Comparison of ENCODE assay signal across 15 cellular contexts in genomic region chr1:183901748-183902341, GRCh38.
DNase-seq lines count a peak whose midpoint lies in the region; ATAC-seq and TF ChIP-seq lines count a peak whose summit lies in the region.
"Had no signal": no experiment of that assay in that cellular context is flagged by ENCODE, and none has a peak within 500 bp of the region (broad histone marks: within the 10 kb centered on the region; RNA-seq: fewer than 3 reads in every experiment).

No MANE protein-coding gene starts in this region.

- no peaks in the 10 kb centered on the region for H3K9me3 Mint-ChIP-seq in activated naive CD4-positive, alpha-beta T cell treated with anti-CD3 and anti-CD28 coated beads, Interleukin-2, amount 50 U/mL, for 24 hours
- H3K9me3 Mint-ChIP-seq in activated T-helper 2 cell treated with anti-CD3 and anti-CD28 coated beads, Interferon-gamma antibody, Interleukin-2, Interleukin-4, amounts not matched to agents 10 μg/mL and 5 μg/mL and 100 μg/mL, durations not matched to agents 14 hours and 24 hours and 36 hours: no peaks in the 10 kb centered on the region
- H3K9me3 Mint-ChIP-seq in stimulated activated naive B cell treated with anti-CD40 and anti-IgM and Interleukin-4, amounts not matched to agents 10 μg/mL and 1 μg/mL and 100 μg/mL, for 72 hours: peaks cover 0 to 3% of the 10 kb centered on the region in 2 donors
- H3K9me3 Mint-ChIP-seq in effector memory CD8-positive, alpha-beta T cell: no peaks in the 10 kb centered on the region
- H3K9me3 Mint-ChIP-seq: HFFc6 had no signal

- peaks cover 10% of the 10 kb centered on the region for H3K4me1 Mint-ChIP-seq in activated naive CD4-positive, alpha-beta T cell treated with anti-CD3 and anti-CD28 coated beads, Interleukin-2, amount 50 U/mL, for 24 hours
- H3K4me1 Mint-ChIP-seq in activated T-helper 2 cell treated with anti-CD3 and anti-CD28 coated beads, Interferon-gamma antibody, Interleukin-2, Interleukin-4, amounts not matched to agents 10 μg/mL and 5 μg/mL and 100 μg/mL, durations not matched to agents 14 hours and 24 hours and 36 hours (ENCODE audit: low read depth): peaks cover 21% of the 10 kb centered on the region
- H3K4me1 Mint-ChIP-seq in stimulated activated naive B cell treated with anti-CD40 and anti-IgM and Interleukin-4, amounts not matched to agents 10 μg/mL and 1 μg/mL and 100 μg/mL, for 72 hours: peaks cover 34 to 70% of the 10 kb centered on the region in 2 donors
- no peaks in the 10 kb centered on the region for H3K4me1 Mint-ChIP-seq in effector memory CD8-positive, alpha-beta T cell (ENCODE audit: low read depth in 2 of 2)

- no peak for DNase-seq in activated naive CD4-positive, alpha-beta T cell treated with Interleukin-2 at 50 U/mL for 16 hours
- DNase-seq in Kasumi-1 (lab: John Stamatoyannopoulos, UW) (peak; percentile 19 to 28), NCI-H1105 (lab: John Stamatoyannopoulos, UW) (no peak)
- DNase-seq in activated T-helper 2 cell treated with anti-CD3 and anti-CD28 coated beads, Interferon-gamma antibody, Interleukin-2, Interleukin-4, amounts not matched to agents 10 μg/mL and 5 μg/mL and 100 μg/mL, durations not matched to agents 14 hours and 24 hours and 36 hours (ENCODE audit: low spot score): no peak
- peak; percentile 27 for DNase-seq in stimulated activated naive B cell treated with anti-CD40 and anti-IgM and Interleukin-4, amounts not matched to agents 10 μg/mL and 1 μg/mL and 100 μg/mL, for 72 hours
- DNase-seq in effector memory CD8-positive, alpha-beta T cell: no peak
- DNase-seq: activated CD4-positive, alpha-beta T cell treated with anti-CD3 and anti-CD28 coated beads, Interleukin-2, amount 50 U/mL, for 48 hours; activated naive CD8-positive, alpha-beta T cell treated with anti-CD3 and anti-CD28 coated beads, Interleukin-2, amount 10 ng/mL, durations not matched to agents 7 days and 5 days; HFFc6; NK-92 treated with Interleukin-12 subunit alpha and Interleukin-12 subunit beta, amount 100 ng/mL, for 24 hours; stimulated activated CD4-positive, alpha-beta T cell treated with anti-CD3 and anti-CD28 coated beads, Interleukin-2, amount 100 ng/mL, for 24 hours; SW 1271 had no signal

- peaks cover 8% of the 10 kb centered on the region for H3K36me3 Mint-ChIP-seq in activated naive CD4-positive, alpha-beta T cell treated with anti-CD3 and anti-CD28 coated beads, Interleukin-2, amount 50 U/mL, for 24 hours
- H3K36me3 Mint-ChIP-seq in activated T-helper 2 cell treated with anti-CD3 and anti-CD28 coated beads, Interferon-gamma antibody, Interleukin-2, Interleukin-4, amounts not matched to agents 10 μg/mL and 5 μg/mL and 100 μg/mL, durations not matched to agents 14 hours and 24 hours and 36 hours (ENCODE audit: low read depth): peaks cover 4% of the 10 kb centered on the region
- H3K36me3 Mint-ChIP-seq in stimulated activated naive B cell treated with anti-CD40 and anti-IgM and Interleukin-4, amounts not matched to agents 10 μg/mL and 1 μg/mL and 100 μg/mL, for 72 hours: peaks cover 16 to 29% of the 10 kb centered on the region in 2 donors
- no peaks in the 10 kb centered on the region for H3K36me3 Mint-ChIP-seq in effector memory CD8-positive, alpha-beta T cell (ENCODE audit: insufficient read depth)

- H3K27me3 Mint-ChIP-seq in activated naive CD4-positive, alpha-beta T cell treated with anti-CD3 and anti-CD28 coated beads, Interleukin-2, amount 50 U/mL, for 24 hours: no peaks in the 10 kb centered on the region
- H3K27me3 Mint-ChIP-seq in activated T-helper 2 cell treated with anti-CD3 and anti-CD28 coated beads, Interferon-gamma antibody, Interleukin-2, Interleukin-4, amounts not matched to agents 10 μg/mL and 5 μg/mL and 100 μg/mL, durations not matched to agents 14 hours and 24 hours and 36 hours (ENCODE audit: low read depth): no peaks in the 10 kb centered on the region
- no peaks in the 10 kb centered on the region for H3K27me3 Mint-ChIP-seq in stimulated activated naive B cell treated with anti-CD40 and anti-IgM and Interleukin-4, amounts not matched to agents 10 μg/mL and 1 μg/mL and 100 μg/mL, for 72 hours
- no peaks in the 10 kb centered on the region for H3K27me3 Mint-ChIP-seq in effector memory CD8-positive, alpha-beta T cell
- H3K27me3 Mint-ChIP-seq: progenitor cell of endocrine pancreas had no signal

- H3K4me3 Mint-ChIP-seq in activated naive CD4-positive, alpha-beta T cell treated with anti-CD3 and anti-CD28 coated beads, Interleukin-2, amount 50 U/mL, for 24 hours: no peak overlapping the region
- no peak overlapping the region for H3K4me3 Mint-ChIP-seq in activated T-helper 2 cell treated with anti-CD3 and anti-CD28 coated beads, Interferon-gamma antibody, Interleukin-2, Interleukin-4, amounts not matched to agents 10 μg/mL and 5 μg/mL and 100 μg/mL, durations not matched to agents 14 hours and 24 hours and 36 hours (ENCODE audit: low read depth)
- H3K4me3 Mint-ChIP-seq in stimulated activated naive B cell treated with anti-CD40 and anti-IgM and Interleukin-4, amounts not matched to agents 10 μg/mL and 1 μg/mL and 100 μg/mL, for 72 hours: peak overlapping the region; percentile 26
- no peak overlapping the region for H3K4me3 Mint-ChIP-seq in effector memory CD8-positive, alpha-beta T cell
- H3K4me3 Mint-ChIP-seq: activated naive CD8-positive, alpha-beta T cell treated with anti-CD3 and anti-CD28 coated beads, Interleukin-2, amount 10 ng/mL, durations not matched to agents 7 days and 5 days; HFFc6 had no signal

- intact Hi-C loops in activated T-helper 2 cell treated with anti-CD3 and anti-CD28 coated beads, Interferon-gamma antibody, Interleukin-2, Interleukin-4, amounts not matched to agents 10 μg/mL and 5 μg/mL and 100 μg/mL, durations not matched to agents 14 hours and 24 hours and 36 hours (cut with micrococcal nuclease): loop anchor here (1.0 kb wide), 1 partner anchor 9 kb away; no protein-coding TSS in a partner anchor

- peak overlapping the region; percentile 37 for H3K27ac Mint-ChIP-seq in activated naive CD4-positive, alpha-beta T cell treated with anti-CD3 and anti-CD28 coated beads, Interleukin-2, amount 50 U/mL, for 24 hours
- H3K27ac Mint-ChIP-seq in activated T-helper 2 cell treated with anti-CD3 and anti-CD28 coated beads, Interferon-gamma antibody, Interleukin-2, Interleukin-4, amounts not matched to agents 10 μg/mL and 5 μg/mL and 100 μg/mL, durations not matched to agents 14 hours and 24 hours and 36 hours: peak overlapping the region; percentile 71
- H3K27ac Mint-ChIP-seq in stimulated activated naive B cell treated with anti-CD40 and anti-IgM and Interleukin-4, amounts not matched to agents 10 μg/mL and 1 μg/mL and 100 μg/mL, for 72 hours: peak overlapping the region; percentile 85
- no peak overlapping the region for H3K27ac Mint-ChIP-seq in effector memory CD8-positive, alpha-beta T cell
- H3K27ac Mint-ChIP-seq: activated naive CD8-positive, alpha-beta T cell treated with anti-CD3 and anti-CD28 coated beads, Interleukin-2, amount 10 ng/mL, durations not matched to agents 7 days and 5 days; HFFc6; progenitor cell of endocrine pancreas had no signal

- peak; percentile 89 to 90 for ATAC-seq in stimulated activated naive B cell treated with anti-CD40 and anti-IgM and Interleukin-4, amounts not matched to agents 10 μg/mL and 1 μg/mL and 100 μg/mL, for 72 hours (replicated peaks)
- ATAC-seq in effector memory CD8-positive, alpha-beta T cell (replicated peaks): no peak
- ATAC-seq in SK-N-SH treated with all-trans-retinoic acid at 6 μM for 48 hours: no peak

TF ChIP-seq in SK-N-SH treated with all-trans-retinoic acid at 6 μM for 48 hours, 23 proteins besides CTCF, POLR2A, EP300 and RAD21 (continues in another document):
- TF ChIP-seq ZFP30 (CRISPR knock-in tag; IDR thresholded peaks at IDR 0.05) (no peak), ISL1 (CRISPR knock-in tag; IDR thresholded peaks at IDR 0.05) (no peak), PPARA (CRISPR knock-in tag; IDR thresholded peaks at IDR 0.05; ENCODE audit: borderline replicate concordance) (no peak), TOX (CRISPR knock-in tag; IDR thresholded peaks at IDR 0.05; ENCODE audit: borderline replicate concordance) (no peak), TCF4 (CRISPR knock-in tag; IDR thresholded peaks at IDR 0.05; ENCODE audit: borderline replicate concordance) (no peak), ZNF70 (CRISPR knock-in tag; IDR thresholded peaks at IDR 0.05) (no peak)
- TF ChIP-seq, protein P1, sequence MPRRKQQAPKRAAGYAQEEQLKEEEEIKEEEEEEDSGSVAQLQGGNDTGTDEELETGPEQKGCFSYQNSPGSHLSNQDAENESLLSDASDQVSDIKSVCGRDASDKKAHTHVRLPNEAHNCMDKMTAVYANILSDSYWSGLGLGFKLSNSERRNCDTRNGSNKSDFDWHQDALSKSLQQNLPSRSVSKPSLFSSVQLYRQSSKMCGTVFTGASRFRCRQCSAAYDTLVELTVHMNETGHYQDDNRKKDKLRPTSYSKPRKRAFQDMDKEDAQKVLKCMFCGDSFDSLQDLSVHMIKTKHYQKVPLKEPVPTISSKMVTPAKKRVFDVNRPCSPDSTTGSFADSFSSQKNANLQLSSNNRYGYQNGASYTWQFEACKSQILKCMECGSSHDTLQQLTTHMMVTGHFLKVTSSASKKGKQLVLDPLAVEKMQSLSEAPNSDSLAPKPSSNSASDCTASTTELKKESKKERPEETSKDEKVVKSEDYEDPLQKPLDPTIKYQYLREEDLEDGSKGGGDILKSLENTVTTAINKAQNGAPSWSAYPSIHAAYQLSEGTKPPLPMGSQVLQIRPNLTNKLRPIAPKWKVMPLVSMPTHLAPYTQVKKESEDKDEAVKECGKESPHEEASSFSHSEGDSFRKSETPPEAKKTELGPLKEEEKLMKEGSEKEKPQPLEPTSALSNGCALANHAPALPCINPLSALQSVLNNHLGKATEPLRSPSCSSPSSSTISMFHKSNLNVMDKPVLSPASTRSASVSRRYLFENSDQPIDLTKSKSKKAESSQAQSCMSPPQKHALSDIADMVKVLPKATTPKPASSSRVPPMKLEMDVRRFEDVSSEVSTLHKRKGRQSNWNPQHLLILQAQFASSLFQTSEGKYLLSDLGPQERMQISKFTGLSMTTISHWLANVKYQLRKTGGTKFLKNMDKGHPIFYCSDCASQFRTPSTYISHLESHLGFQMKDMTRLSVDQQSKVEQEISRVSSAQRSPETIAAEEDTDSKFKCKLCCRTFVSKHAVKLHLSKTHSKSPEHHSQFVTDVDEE (CRISPR knock-in tag; IDR thresholded peaks at IDR 0.05): no peak
- TF ChIP-seq, protein P2, sequence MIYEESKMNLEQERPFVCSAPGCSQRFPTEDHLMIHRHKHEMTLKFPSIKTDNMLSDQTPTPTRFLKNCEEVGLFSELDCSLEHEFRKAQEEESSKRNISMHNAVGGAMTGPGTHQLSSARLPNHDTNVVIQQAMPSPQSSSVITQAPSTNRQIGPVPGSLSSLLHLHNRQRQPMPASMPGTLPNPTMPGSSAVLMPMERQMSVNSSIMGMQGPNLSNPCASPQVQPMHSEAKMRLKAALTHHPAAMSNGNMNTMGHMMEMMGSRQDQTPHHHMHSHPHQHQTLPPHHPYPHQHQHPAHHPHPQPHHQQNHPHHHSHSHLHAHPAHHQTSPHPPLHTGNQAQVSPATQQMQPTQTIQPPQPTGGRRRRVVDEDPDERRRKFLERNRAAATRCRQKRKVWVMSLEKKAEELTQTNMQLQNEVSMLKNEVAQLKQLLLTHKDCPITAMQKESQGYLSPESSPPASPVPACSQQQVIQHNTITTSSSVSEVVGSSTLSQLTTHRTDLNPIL (CRISPR knock-in tag; IDR thresholded peaks at IDR 0.05; ENCODE audit: low read depth): no peak

Comparison
In these comparisons a context has a peak if more than half of its experiments do, and no peak if none do; other contexts are left out.
1. H3K27ac Mint-ChIP-seq: peak in activated naive CD4-positive, alpha-beta T cell treated with anti-CD3 and anti-CD28 coated beads, Interleukin-2, amount 50 U/mL, for 24 hours (single experiment), activated T-helper 2 cell treated with anti-CD3 and anti-CD28 coated beads, Interferon-gamma antibody, Interleukin-2, Interleukin-4, amounts not matched to agents 10 μg/mL and 5 μg/mL and 100 μg/mL, durations not matched to agents 14 hours and 24 hours and 36 hours (single experiment) and stimulated activated naive B cell treated with anti-CD40 and anti-IgM and Interleukin-4, amounts not matched to agents 10 μg/mL and 1 μg/mL and 100 μg/mL, for 72 hours (single experiment); none in effector memory CD8-positive, alpha-beta T cell (0 of 2).
2. H3K4me3 Mint-ChIP-seq: peak in stimulated activated naive B cell treated with anti-CD40 and anti-IgM and Interleukin-4, amounts not matched to agents 10 μg/mL and 1 μg/mL and 100 μg/mL, for 72 hours (2 of 2); none in activated naive CD4-positive, alpha-beta T cell treated with anti-CD3 and anti-CD28 coated beads, Interleukin-2, amount 50 U/mL, for 24 hours (single experiment), activated T-helper 2 cell treated with anti-CD3 and anti-CD28 coated beads, Interferon-gamma antibody, Interleukin-2, Interleukin-4, amounts not matched to agents 10 μg/mL and 5 μg/mL and 100 μg/mL, durations not matched to agents 14 hours and 24 hours and 36 hours (single experiment) and effector memory CD8-positive, alpha-beta T cell (0 of 2).
3. DNase-seq: peak in Kasumi-1 (2 of 2) and stimulated activated naive B cell treated with anti-CD40 and anti-IgM and Interleukin-4, amounts not matched to agents 10 μg/mL and 1 μg/mL and 100 μg/mL, for 72 hours (single experiment); none in activated naive CD4-positive, alpha-beta T cell treated with Interleukin-2 at 50 U/mL for 16 hours (single experiment), activated T-helper 2 cell treated with anti-CD3 and anti-CD28 coated beads, Interferon-gamma antibody, Interleukin-2, Interleukin-4, amounts not matched to agents 10 μg/mL and 5 μg/mL and 100 μg/mL, durations not matched to agents 14 hours and 24 hours and 36 hours (single experiment), NCI-H1105 (single experiment) and effector memory CD8-positive, alpha-beta T cell (0 of 3).
4. ATAC-seq: peak in stimulated activated naive B cell treated with anti-CD40 and anti-IgM and Interleukin-4, amounts not matched to agents 10 μg/mL and 1 μg/mL and 100 μg/mL, for 72 hours (2 of 2); none in effector memory CD8-positive, alpha-beta T cell (single experiment) and SK-N-SH treated with all-trans-retinoic acid at 6 μM for 48 hours (single experiment).